ENCODE assay signal across 9 cellular contexts in the genomic region with DNA sequence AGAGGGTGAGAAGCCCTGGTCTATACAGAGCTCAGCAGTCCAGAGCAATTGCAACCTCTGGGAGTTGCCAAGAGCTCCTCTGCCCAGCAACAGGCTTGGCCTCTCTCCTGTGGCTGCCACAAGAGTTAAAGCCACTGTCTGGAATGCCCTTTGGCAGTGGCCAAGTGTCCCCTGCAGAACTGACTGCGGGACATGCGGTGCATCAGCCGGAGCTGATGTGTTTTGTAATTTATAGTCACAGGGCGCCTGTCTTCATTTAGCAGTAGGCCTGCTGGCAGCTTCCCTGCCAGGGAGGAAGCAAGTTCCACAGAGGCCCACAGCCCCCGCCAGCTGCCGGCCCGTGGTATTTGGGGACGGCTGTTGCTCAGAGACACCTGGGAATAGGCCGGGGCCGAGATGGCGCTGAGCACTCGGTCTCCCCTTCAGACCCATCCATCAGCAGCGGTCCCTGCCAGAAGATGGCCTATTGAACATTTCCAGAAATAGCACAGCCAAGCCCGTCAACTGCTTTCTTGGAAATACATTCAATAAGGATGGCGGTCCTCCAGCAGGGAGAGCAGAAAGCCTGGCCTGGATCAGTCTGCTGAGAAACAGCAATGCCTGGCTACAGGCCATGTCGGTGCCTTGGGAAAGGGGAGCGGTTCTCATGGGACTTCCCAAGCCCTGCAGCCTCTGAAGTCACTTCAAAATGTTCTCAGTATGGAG.
A peak's percentile ranks its signal among the peaks of the same experiment; 100 is the strongest.
DNase-seq lines count a peak whose midpoint lies in the region; ATAC-seq and TF ChIP-seq lines count a peak whose summit lies in the region.
"Had no signal": no experiment of that assay in that cellular context is flagged by ENCODE, and none has a peak within 500 bp of the region (broad histone marks: within the 10 kb centered on the region; RNA-seq: fewer than 3 reads in every experiment).

No MANE protein-coding gene starts in this region.

- no peaks in the 10 kb centered on the region for H3K79me1 ChIP-seq in IMR-90 (ENCODE audit: low read depth in 1 of 2, low read length in 2 of 2)

- no peak overlapping the region for H3K4me3 Mint-ChIP-seq in activated T-cell treated with anti-CD3 and anti-CD28 coated beads, Interleukin-2, amount 50 U/mL, for 72 hours

- peak overlapping the region; percentile 78 for H2BK20ac ChIP-seq in IMR-90 (ENCODE audit: low read depth, low read length)

- peak; percentile 52 for DNase-seq in IMR-90
- peak; percentile 70 for DNase-seq in choroid plexus epithelial cell (ENCODE audit: low read depth)
- DNase-seq in left colon: peak; percentile 48 to 65
- DNase-seq in activated T-cell treated with anti-CD3 and anti-CD28 coated beads, Interleukin-2, amount 50 U/mL, for 72 hours: no peak
- no peak for DNase-seq in activated CD4-positive, alpha-beta T cell treated with anti-CD3 and anti-CD28 coated beads for 1 hour
- DNase-seq: NCI-H1105 had no signal

- H3K36me3 Mint-ChIP-seq in activated T-cell treated with anti-CD3 and anti-CD28 coated beads, Interleukin-2, amount 50 U/mL, for 72 hours (ENCODE audit: insufficient read depth in 2 of 2): no peaks in the 10 kb centered on the region

- BruUV-seq in IMR-90 (replicated peaks; lab: Mats Ljungman, UMichigan): no TSS peak

- peak overlapping the region; percentile 81 for H2AFZ ChIP-seq in IMR-90 (replicated peaks; ENCODE audit: low read length, poor library complexity)

- no peak overlapping the region for H3K27ac ChIP-seq in IMR-90 (ENCODE audit: insufficient read depth, low read length)
- peak overlapping the region in 13 of 21 experiments; percentile 2 to 63 (median 31) for H3K27ac ChIP-seq in skin epidermis

- H3K18ac ChIP-seq in IMR-90 (ENCODE audit: low read depth, low read length): peak overlapping the region; percentile 16; the same call in 1 of the 2 replicates

- peak overlapping the region; percentile 79 for H3K4ac ChIP-seq in IMR-90 (ENCODE audit: low read depth, low read length)

- intact Hi-C loops in IMR-90 (cut with micrococcal nuclease) (loop anchor here (10.0 kb wide), 1 partner anchor 320 kb away; a partner anchor contains a TSS), left colon (cut with DNase I, micrococcal nuclease) (no loop called here)

- no peak overlapping the region for H2BK5ac ChIP-seq in IMR-90 (ENCODE audit: low read depth, low read length, poor library complexity, severe bottlenecking)

- peak overlapping the region; percentile 62; the same call in 1 of the 2 replicates for H4K5ac ChIP-seq in IMR-90 (ENCODE audit: low read depth, low read length)

- CTCF ChIA-PET in IMR-90 (lab: Yijun Ruan, JAX): interaction anchor here (0.6 kb wide), 1 partner anchor 390 kb away, joined by 3 read pairs; no protein-coding TSS in a partner anchor

- H3K9ac ChIP-seq in IMR-90 (ENCODE audit: low read depth, low read length): no peak overlapping the region

- TF ChIP-seq POLR2A in IMR-90 (IDR thresholded peaks at IDR 0.05; ENCODE audit: low read depth, low read length): no peak

- ATAC-seq in IMR-90 (ENCODE audit: low read depth): peak; percentile 57
- ATAC-seq in left colon: no peak
- ATAC-seq in GM18868 (IDR thresholded peaks at IDR 0.05; ENCODE audit: unreplicated experiment): no peak
- ATAC-seq in activated T-cell treated with anti-CD3 and anti-CD28 coated beads, Interleukin-2, amount 50 U/mL, for 72 hours (replicated peaks in 1 of 2): no peak
- ATAC-seq in GM21528 (IDR thresholded peaks at IDR 0.05; ENCODE audit: low FRiP score, unreplicated experiment): no peak

- dilution Hi-C loops in IMR-90 (cut with HindIII; ENCODE audit: low sequenced_read_pairs, unreplicated experiment): no loop called here

- no peaks in the 10 kb centered on the region for H3K27me3 ChIP-seq in IMR-90 (ENCODE audit: control insufficient read depth, insufficient read depth, low read length)

- no peaks in the 10 kb centered on the region for H4K20me1 ChIP-seq in IMR-90 (ENCODE audit: insufficient read depth, low read length)

- H3K56ac ChIP-seq in IMR-90 (ENCODE audit: extremely low read depth, insufficient read depth, low read length): no peak overlapping the region

- TF ChIP-seq CTCF in IMR-90 (conservative IDR thresholded peaks at IDR 0.05; ENCODE audit: low read depth, low read length): no peak
- TF ChIP-seq CTCF in choroid plexus epithelial cell (conservative IDR thresholded peaks at IDR 0.05; ENCODE audit: low read depth, low read length): no peak

- H3K27me3 Mint-ChIP-seq in activated T-cell treated with anti-CD3 and anti-CD28 coated beads, Interleukin-2, amount 50 U/mL, for 72 hours (ENCODE audit: low read depth): no peaks in the 10 kb centered on the region

- no peak overlapping the region for H3K4me3 ChIP-seq in IMR-90 (ENCODE audit: insufficient read depth, low read depth, low read length)
- H3K4me3 ChIP-seq in choroid plexus epithelial cell (ENCODE audit: low read depth, low read length): no peak overlapping the region
- no peak overlapping the region for H3K4me3 ChIP-seq in skin epidermis

- no peak overlapping the region for H3K4me2 ChIP-seq in IMR-90 (ENCODE audit: low read depth, low read length)

- TF ChIP-seq RAD21 in IMR-90 (IDR thresholded peaks at IDR 0.05; ENCODE audit: low read length): no peak

- H3K9me1 ChIP-seq in IMR-90 (ENCODE audit: insufficient read depth, low read length): peaks cover 12% of the 10 kb centered on the region

- no peaks in the 10 kb centered on the region for H3K9me3 ChIP-seq in IMR-90 (ENCODE audit: control insufficient read depth, insufficient read depth, low read length)

- peak overlapping the region; percentile 81 for H3K14ac ChIP-seq in IMR-90 (replicated peaks; ENCODE audit: low read depth, low read length)

- peak overlapping the region; percentile 66; the same call in 2 of the 3 replicates for H2BK15ac ChIP-seq in IMR-90 (ENCODE audit: low read depth, low read length)

- H3K27ac Mint-ChIP-seq in activated T-cell treated with anti-CD3 and anti-CD28 coated beads, Interleukin-2, amount 50 U/mL, for 72 hours: no peak overlapping the region

- POLR2A ChIA-PET in IMR-90 (lab: Charles Lee; ENCODE audit: unreplicated experiment): no interaction called here

- H2AK5ac ChIP-seq in IMR-90 (ENCODE audit: low read depth, low read length): peak overlapping the region; percentile 59; the same call in 1 of the 2 replicates

- in situ Hi-C loops in IMR-90 (cut with MboI; ENCODE audit: low sequenced_read_pairs): no loop called here

- WGBS in IMR-90 (ENCODE audit: extremely low coverage in 2 of 2, insufficient read length in 1 of 2), 2 experiments: 29% methylated on average over 7 of the region's 17 CpGs; no CpG with 5 or more reads in 1 of the 2 experiments

- H2AK9ac ChIP-seq in IMR-90 (replicated peaks; ENCODE audit: low read depth, low read length, poor library complexity): no peak overlapping the region

- H3K4me1 Mint-ChIP-seq in activated T-cell treated with anti-CD3 and anti-CD28 coated beads, Interleukin-2, amount 50 U/mL, for 72 hours (ENCODE audit: low read depth): peaks cover 24% of the 10 kb centered on the region

- H3K9me3 Mint-ChIP-seq in activated T-cell treated with anti-CD3 and anti-CD28 coated beads, Interleukin-2, amount 50 U/mL, for 72 hours: no peaks in the 10 kb centered on the region

- peak overlapping the region; percentile 76 for H2BK120ac ChIP-seq in IMR-90 (ENCODE audit: low read depth, low read length)

- H3K4me1 ChIP-seq in IMR-90 (ENCODE audit: control insufficient read depth, insufficient read depth, low read length): peaks cover 17% of the 10 kb centered on the region

- peak overlapping the region; percentile 86 for H3K23ac ChIP-seq in IMR-90 (ENCODE audit: low read depth, low read length)

- peak overlapping the region; percentile 31; the same call in 1 of the 2 replicates for H4K91ac ChIP-seq in IMR-90 (ENCODE audit: insufficient read depth, low read depth, low read length)

- H4K8ac ChIP-seq in IMR-90 (ENCODE audit: low read depth in 2 of 2, low read length in 2 of 2): peak overlapping the region; percentile 76 to 79; a peak in 3 of 4 replicates

- H3K36me3 ChIP-seq in IMR-90 (ENCODE audit: control insufficient read depth, insufficient read depth, low read length): no peaks in the 10 kb centered on the region

TF ChIP-seq in IMR-90, 13 proteins besides CTCF, POLR2A, EP300 and RAD21:
- TF ChIP-seq, protein P1, sequence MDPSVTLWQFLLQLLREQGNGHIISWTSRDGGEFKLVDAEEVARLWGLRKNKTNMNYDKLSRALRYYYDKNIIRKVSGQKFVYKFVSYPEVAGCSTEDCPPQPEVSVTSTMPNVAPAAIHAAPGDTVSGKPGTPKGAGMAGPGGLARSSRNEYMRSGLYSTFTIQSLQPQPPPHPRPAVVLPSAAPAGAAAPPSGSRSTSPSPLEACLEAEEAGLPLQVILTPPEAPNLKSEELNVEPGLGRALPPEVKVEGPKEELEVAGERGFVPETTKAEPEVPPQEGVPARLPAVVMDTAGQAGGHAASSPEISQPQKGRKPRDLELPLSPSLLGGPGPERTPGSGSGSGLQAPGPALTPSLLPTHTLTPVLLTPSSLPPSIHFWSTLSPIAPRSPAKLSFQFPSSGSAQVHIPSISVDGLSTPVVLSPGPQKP (IDR thresholded peaks at IDR 0.05; ENCODE audit: borderline replicate concordance, low read depth, low read length): no peak
- TF ChIP-seq CHD1 (IDR thresholded peaks at IDR 0.05; ENCODE audit: low read depth, low read length) (no peak), MXI1 (IDR thresholded peaks at IDR 0.05; ENCODE audit: borderline replicate concordance, low read depth, low read length) (no peak), MAZ (IDR thresholded peaks at IDR 0.05; ENCODE audit: borderline replicate concordance, low read depth, low read length) (no peak)

Comparison
In these comparisons a context has a peak if more than half of its experiments do, and no peak if none do; other contexts are left out.
1. DNase-seq: peak in IMR-90 (single experiment), choroid plexus epithelial cell (single experiment) and left colon (2 of 2); none in activated T-cell treated with anti-CD3 and anti-CD28 coated beads, Interleukin-2, amount 50 U/mL, for 72 hours (0 of 2) and activated CD4-positive, alpha-beta T cell treated with anti-CD3 and anti-CD28 coated beads for 1 hour (single experiment).